ENCODE assay signal across 17 cellular contexts in the genomic region with DNA sequence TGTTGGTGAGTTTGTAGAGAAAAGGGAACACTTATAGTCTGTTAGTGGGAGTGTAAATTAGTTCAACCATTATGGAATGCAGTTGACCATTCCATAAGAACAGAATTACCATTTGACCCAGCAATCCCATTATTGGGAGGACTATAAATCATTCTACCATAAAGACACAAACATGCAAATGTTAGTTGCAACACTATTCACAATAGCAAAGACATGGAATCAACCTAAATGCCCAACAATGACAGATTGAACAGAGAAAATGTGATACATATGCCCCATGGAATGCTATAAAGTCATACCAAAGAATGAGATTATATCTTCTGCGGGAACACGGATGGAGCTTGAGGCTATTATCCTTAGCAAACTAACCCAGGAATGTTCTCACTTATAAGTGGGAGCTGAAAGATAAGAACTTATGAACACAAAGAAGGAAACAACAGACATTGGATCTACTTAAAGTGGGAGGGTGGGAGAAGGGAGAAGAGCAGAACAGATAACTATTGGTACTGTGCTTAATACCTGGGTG.
DNase-seq lines count a peak whose midpoint lies in the region; ATAC-seq, FAIRE-seq and TF ChIP-seq lines count a peak whose summit lies in the region.
"Had no signal": no experiment of that assay in that cellular context is flagged by ENCODE, and none has a peak within 500 bp of the region (broad histone marks: within the 10 kb centered on the region; RNA-seq: fewer than 3 reads in every experiment).

No MANE protein-coding gene starts in this region.

- no peaks in the 10 kb centered on the region for H3K4me1 ChIP-seq in foreskin keratinocyte
- H3K4me1 ChIP-seq: A549, Caco-2 had no signal

- TF ChIP-seq CTCF in RWPE1 (conservative IDR thresholded peaks at IDR 0.05; ENCODE audit: low read depth), result no peak
- no peak for TF ChIP-seq CTCF in foreskin keratinocyte (conservative IDR thresholded peaks at IDR 0.05)

- no peak for FAIRE-seq in HTR-8/SVneo (lab: Jason Lieb, UNC)
- FAIRE-seq: A549, D721Med had no signal

- CTCF ChIA-PET in RWPE1 (lab: Yijun Ruan, JAX), result interaction anchor here (0.6 to 0.7 kb wide), 3 partner anchors 19 to 1900 kb away, joined by 3 to 4 read pairs (median 3); no protein-coding TSS in a partner anchor

- DNase-seq in ELR (ENCODE audit: low read depth) (peak; percentile 44), HTR-8/SVneo (ENCODE audit: insufficient read length, low spot score) (peak; percentile 10), RWPE1 (ENCODE audit: low spot score) (peak; percentile 5), foreskin keratinocyte (peak; percentile 43 to 81), SW480 (ENCODE audit: low spot score) (no peak), GOT3 (lab: John Stamatoyannopoulos, UW) (no peak)
- DNase-seq: AML-193; Caco-2; CD4-positive, alpha-beta T cell; GDM1; GM23248; H7 had no signal

- H3K27ac ChIP-seq in RWPE1, result no peak overlapping the region
- no peak overlapping the region for H3K27ac ChIP-seq in foreskin keratinocyte
- H3K27ac ChIP-seq: A549, C4-2B, GM23248, KMS-11 had no signal

- ATAC-seq in foreskin keratinocyte, result no peak
- no peak for ATAC-seq in HG02870 (IDR thresholded peaks at IDR 0.05; ENCODE audit: unreplicated experiment)
- ATAC-seq: A549 had no signal

- POLR2A ChIA-PET in RWPE1 (lab: Yijun Ruan, JAX; ENCODE audit: low non-redundant PET), result no interaction called here

- no peaks in the 10 kb centered on the region for H3K27me3 ChIP-seq in foreskin keratinocyte

Comparison
In these comparisons a context has a peak if more than half of its experiments do, and no peak if none do; other contexts are left out.
1. DNase-seq: peak in ELR (single experiment), HTR-8/SVneo (single experiment), RWPE1 (single experiment) and foreskin keratinocyte (2 of 2); none in SW480 (single experiment) and GOT3 (single experiment).